Comparison of ENCODE assay signal across 1 cellular context in genomic region chr1:183180634-183181056, GRCh38.
TF ChIP-seq lines count a peak whose summit lies in the region.

No MANE protein-coding gene starts in this region.

TF ChIP-seq in GM12878, 131 proteins besides CTCF, POLR2A, EP300 and RAD21 (continued from another document):
- TF ChIP-seq SKIL (IDR thresholded peaks at IDR 0.05; ENCODE audit: low read depth, poor library complexity, severe bottlenecking) (peak; percentile 27), ZNF24 (IDR thresholded peaks at IDR 0.05) (peak; percentile 66), BCL11A (IDR thresholded peaks at IDR 0.05; ENCODE audit: low read depth, low read length) (0 out of 2 replicates have a peak, but pooled peaks have one; percentile 35), NFIC (IDR thresholded peaks at IDR 0.05; ENCODE audit: low read depth, low read length) (peak; percentile 61; the same call in 1 of the 2 replicates), SPI1 (IDR thresholded peaks at IDR 0.05; ENCODE audit: borderline replicate concordance, insufficient read depth, low read depth, low read length) (no peak), MEF2B (IDR thresholded peaks at IDR 0.05; ENCODE audit: partially characterized antibody, poor library complexity, severe bottlenecking) (peak; percentile 76), IKZF1 (conservative IDR thresholded peaks at IDR 0.05) (peak; percentile 89), PAX5 (IDR thresholded peaks at IDR 0.05; ENCODE audit: borderline replicate concordance, low read depth, low read length) (no peak), DPF2 (IDR thresholded peaks at IDR 0.05) (peak; percentile 67), HCFC1 (IDR thresholded peaks at IDR 0.05; ENCODE audit: low read length) (no peak), SMARCA5 (IDR thresholded peaks at IDR 0.05) (no peak), CREM (IDR thresholded peaks at IDR 0.05; ENCODE audit: low read depth) (0 out of 2 replicates have a peak, but pooled peaks have one; percentile 20), ETV6 (conservative IDR thresholded peaks at IDR 0.05 in 1 of 2, IDR thresholded peaks at IDR 0.05 in 1 of 2; ENCODE audit: borderline replicate concordance in 1 of 2, low read depth in 1 of 2) (0 out of 4 replicates have a peak, but pooled peaks of 1 of the 2 experiments have one; percentile 11), SMC3 (IDR thresholded peaks at IDR 0.05; ENCODE audit: borderline replicate concordance, low read length) (no peak), EED (IDR thresholded peaks at IDR 0.05; ENCODE audit: low read depth) (peak; percentile 83)
- TF ChIP-seq, protein P1, sequence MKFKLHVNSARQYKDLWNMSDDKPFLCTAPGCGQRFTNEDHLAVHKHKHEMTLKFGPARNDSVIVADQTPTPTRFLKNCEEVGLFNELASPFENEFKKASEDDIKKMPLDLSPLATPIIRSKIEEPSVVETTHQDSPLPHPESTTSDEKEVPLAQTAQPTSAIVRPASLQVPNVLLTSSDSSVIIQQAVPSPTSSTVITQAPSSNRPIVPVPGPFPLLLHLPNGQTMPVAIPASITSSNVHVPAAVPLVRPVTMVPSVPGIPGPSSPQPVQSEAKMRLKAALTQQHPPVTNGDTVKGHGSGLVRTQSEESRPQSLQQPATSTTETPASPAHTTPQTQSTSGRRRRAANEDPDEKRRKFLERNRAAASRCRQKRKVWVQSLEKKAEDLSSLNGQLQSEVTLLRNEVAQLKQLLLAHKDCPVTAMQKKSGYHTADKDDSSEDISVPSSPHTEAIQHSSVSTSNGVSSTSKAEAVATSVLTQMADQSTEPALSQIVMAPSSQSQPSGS (IDR thresholded peaks at IDR 0.05; ENCODE audit: low read length), result peak; percentile 32; the same call in 1 of the 2 replicates
